In the genomic region with DNA sequence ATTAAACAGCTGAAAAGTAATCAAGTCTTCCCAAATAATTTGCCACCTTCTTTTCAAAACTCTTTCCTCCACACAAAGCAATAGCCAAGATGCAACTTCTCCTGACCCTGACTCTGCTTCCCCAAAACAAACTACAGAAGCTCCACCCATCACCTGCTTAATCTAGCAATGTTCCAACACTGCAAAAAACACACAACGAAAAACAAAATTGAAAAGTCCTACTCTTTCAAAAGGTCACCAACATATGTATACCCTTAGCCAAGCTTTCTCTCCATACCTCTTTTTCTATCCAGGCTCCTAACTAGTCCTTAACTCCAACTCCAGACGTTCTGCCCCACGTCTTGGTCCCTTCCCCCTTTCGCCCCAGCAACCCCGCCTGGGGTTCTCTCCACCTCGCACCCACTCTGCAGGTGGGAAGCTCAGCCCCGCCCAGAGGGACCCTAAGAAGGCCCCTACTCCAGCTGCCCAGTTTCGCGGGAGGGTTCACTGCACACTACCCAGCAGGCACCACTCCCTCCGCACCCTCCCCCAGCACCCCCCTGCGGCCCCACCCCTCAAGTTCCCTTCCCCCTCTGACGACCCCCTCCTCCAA, we compare ENCODE assay signal across 8 cellular contexts. TPM values are rescaled to one million over a fixed set of nuclear protein-coding genes. Genes with fewer than 3 reads are reported as not detected.
DNase-seq lines count a peak whose midpoint lies in the region; ATAC-seq and TF ChIP-seq lines count a peak whose summit lies in the region.

No MANE protein-coding gene starts in this region.

- H3K4me1 ChIP-seq in DND-41 (ENCODE audit: insufficient read depth, low read length) (peaks cover 55% of the 10 kb centered on the region), right cardiac atrium (ENCODE audit: control insufficient read depth, insufficient read depth, low read length) (peaks cover 8% of the 10 kb centered on the region)

- ATAC-seq in DND-41 (ENCODE audit: insufficient read depth, low read depth), result peak; percentile 35
- peak; percentile 19 for ATAC-seq in GM21717 (IDR thresholded peaks at IDR 0.05; ENCODE audit: unreplicated experiment)
- ATAC-seq in right cardiac atrium, result peak; percentile 8 to 23
- peak; percentile 5 for ATAC-seq in sciatic nerve

- H3K27me3 ChIP-seq in DND-41 (ENCODE audit: insufficient read depth, low read length, poor library complexity) (peaks cover 7% of the 10 kb centered on the region), right cardiac atrium (ENCODE audit: control insufficient read depth, insufficient read depth) (no peaks in the 10 kb centered on the region)

- no peak for TF ChIP-seq CTCF in DND-41 (IDR thresholded peaks at IDR 0.05; ENCODE audit: borderline replicate concordance, extremely low read depth, low read length, poor library complexity, severe bottlenecking)

- peak overlapping the region; percentile 95 for H3K9ac ChIP-seq in DND-41 (ENCODE audit: low read depth, low read length)

- H3K79me2 ChIP-seq in DND-41 (ENCODE audit: insufficient read depth, low read length), result peaks cover 57% of the 10 kb centered on the region

- H3K4me3 ChIP-seq in DND-41 (ENCODE audit: low read depth in 1 of 2, low read length in 2 of 2) (peak overlapping the region; percentile 83 to 89), right cardiac atrium (ENCODE audit: low read length) (peak overlapping the region; percentile 92)

- peaks cover 44% of the 10 kb centered on the region for H4K20me1 ChIP-seq in DND-41 (ENCODE audit: insufficient read depth, low read length)

- H3K4me2 ChIP-seq in DND-41 (ENCODE audit: insufficient read depth, low read length), result peak overlapping the region; percentile 71

- H3K27ac ChIP-seq in DND-41 (ENCODE audit: low read length) (peak overlapping the region; percentile 93), right cardiac atrium (ENCODE audit: low read length) (no peak overlapping the region)

- WGBS in right cardiac atrium, result under 1% methylated on average over 12 of the region's 12 CpGs

- intact Hi-C loops in right cardiac atrium (cut with DNase I), result no loop called here
- intact Hi-C loops in sciatic nerve (cut with DNase I), result loop anchor here (5.0 kb wide), 1 partner anchor 924 kb away; the partner anchor contains the start of gene NSFL1C

- H3K36me3 ChIP-seq in DND-41 (ENCODE audit: insufficient read depth, low read length), result peaks cover 18% of the 10 kb centered on the region

- H3K9me3 ChIP-seq in DND-41 (ENCODE audit: insufficient read depth, low read length, severe bottlenecking) (peaks cover 4% of the 10 kb centered on the region), right cardiac atrium (ENCODE audit: control insufficient read depth, low read length) (no peaks in the 10 kb centered on the region)

- H2AFZ ChIP-seq in DND-41 (ENCODE audit: low read depth, low read length), result peak overlapping the region; percentile 86

- peak; percentile 58 for DNase-seq in DND-41
- DNase-seq in NCI-H1105 treated with DMSO at 0.1 percent for 48 hours (lab: John Stamatoyannopoulos, UW), result peak; percentile 13
- DNase-seq in activated naive CD4-positive, alpha-beta T cell treated with anti-CD3 and anti-CD28 coated beads, Interleukin-2, amount 50 U/mL, for 16 hours, result peak; percentile 39
- DNase-seq in right cardiac atrium, result peak; percentile 35 to 71 (median 65)
- peak; percentile 69 for DNase-seq in sciatic nerve (ENCODE audit: low spot score)
- no peak for DNase-seq in DMS79 treated with DMSO at 0.1 percent for 48 hours (lab: John Stamatoyannopoulos, UW)
- no peak for DNase-seq in CD1c-positive myeloid dendritic cell (ENCODE audit: extremely low spot score)

RNA-seq across cellular contexts. Expression of gene CSNK2A1, which starts 0.7 kb away (rescaled TPM):
- total RNA-seq in right cardiac atrium (100 to 1,000 TPM; 105 to 118 (median 109) TPM), sciatic nerve (91.4 TPM)
- polyA plus RNA-seq in right cardiac atrium, result 36.8 TPM

Comparison
In these comparisons a context has a peak if more than half of its experiments do, and no peak if none do; other contexts are left out.
1. DNase-seq: peak in DND-41 (single experiment), NCI-H1105 treated with DMSO at 0.1 percent for 48 hours (single experiment), activated naive CD4-positive, alpha-beta T cell treated with anti-CD3 and anti-CD28 coated beads, Interleukin-2, amount 50 U/mL, for 16 hours (single experiment), right cardiac atrium (3 of 3) and sciatic nerve (single experiment); none in DMS79 treated with DMSO at 0.1 percent for 48 hours (single experiment) and CD1c-positive myeloid dendritic cell (single experiment).
2. Peak in every context shown above with its lines, with median percentiles within 50 percentile points of each other: ATAC-seq.